8 cellular contexts compared by ENCODE assay signal in the genomic region with DNA sequence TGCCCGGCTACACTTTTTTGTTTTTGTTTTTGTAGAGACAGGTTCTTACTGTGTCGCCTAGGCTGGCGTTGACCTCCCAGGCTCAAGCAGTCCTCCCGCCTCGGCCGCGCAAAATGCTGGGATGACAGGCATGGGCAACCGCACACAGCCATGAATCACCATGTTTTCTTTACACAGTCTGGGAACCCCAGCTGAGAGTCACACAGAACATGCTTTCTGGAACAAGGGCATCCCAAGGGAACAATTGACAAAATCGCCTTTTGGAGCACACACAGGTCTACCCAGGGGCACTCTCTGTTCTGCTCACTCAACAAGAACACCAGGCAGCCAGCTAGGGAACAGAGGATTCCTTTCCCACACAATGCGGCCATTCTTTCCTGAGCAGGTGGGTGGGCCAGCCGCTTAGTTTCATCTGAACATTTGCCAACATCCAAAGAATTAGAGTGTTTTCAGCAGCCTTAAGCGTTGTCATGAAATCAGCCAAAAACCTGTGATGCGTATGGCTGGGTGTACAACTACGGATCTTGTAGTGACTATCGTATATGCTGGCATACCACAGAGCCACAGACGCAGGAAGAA. TPM values are rescaled to one million over a fixed set of nuclear protein-coding genes. Genes with fewer than 3 reads are reported as not detected.
A peak's percentile ranks its signal among the peaks of the same experiment; 100 is the strongest.
DNase-seq lines count a peak whose midpoint lies in the region; ATAC-seq and TF ChIP-seq lines count a peak whose summit lies in the region.

No MANE protein-coding gene starts in this region.

- no peak overlapping the region for H2BK120ac ChIP-seq in trophoblast cell (ENCODE audit: insufficient read depth, low read length, poor library complexity)

- H3K23ac ChIP-seq in trophoblast cell (ENCODE audit: low read length), result no peak overlapping the region

- H3K14ac ChIP-seq in trophoblast cell (ENCODE audit: low read length), result no peak overlapping the region

- no peaks in the 10 kb centered on the region for H3K27me3 ChIP-seq in ACC112 (ENCODE audit: insufficient read depth, low read length)
- no peaks in the 10 kb centered on the region for H3K27me3 ChIP-seq in HUES64 (ENCODE audit: insufficient read depth, low read length)
- no peaks in the 10 kb centered on the region for H3K27me3 ChIP-seq in left lung
- H3K27me3 ChIP-seq in trophoblast cell (ENCODE audit: insufficient read depth, low read length), result no peaks in the 10 kb centered on the region

- H2BK5ac ChIP-seq in trophoblast cell (ENCODE audit: low read depth, low read length, poor library complexity), result no peak overlapping the region

- WGBS in HUES64, result 85% methylated on average over 16 of the region's 16 CpGs
- WGBS in trophoblast cell (ENCODE audit: extremely low coverage, insufficient coverage, insufficient read length), result no CpG with 5 or more reads among the region's 16 CpGs

- H2AFZ ChIP-seq in ACC112 (ENCODE audit: low read length, unreplicated experiment) (no peak overlapping the region), trophoblast cell (ENCODE audit: insufficient read depth, low read length, poor library complexity) (no peak overlapping the region)

- intact Hi-C loops in left lung (cut with DNase I), result no loop called here

- no peak overlapping the region for H3K4me2 ChIP-seq in trophoblast cell (ENCODE audit: low read length)

- H3K4me3 ChIP-seq in ACC112 (ENCODE audit: low read depth, low read length) (peak overlapping the region; percentile 47; the same call in 1 of the 2 replicates), HUES64 (ENCODE audit: low read length) (no peak overlapping the region), left lung (no peak overlapping the region), trophoblast cell (ENCODE audit: low read depth, low read length) (no peak overlapping the region)

- H3K36me3 ChIP-seq in ACC112 (ENCODE audit: insufficient read depth, low read length) (no peaks in the 10 kb centered on the region), HUES64 (ENCODE audit: insufficient read depth, low read length) (no peaks in the 10 kb centered on the region), left lung (no peaks in the 10 kb centered on the region), trophoblast cell (ENCODE audit: control insufficient read depth in 1 of 2, insufficient read depth in 2 of 2, low read length in 2 of 2) (no peaks in the 10 kb centered on the region)

- DNase-seq in brain pericyte (ENCODE audit: low read depth, low spot score), result peak; percentile 26
- DNase-seq in left lung, result no peak
- no peak for DNase-seq in trophoblast cell
- DNase-seq in AML-193 (lab: John Stamatoyannopoulos, UW), result no peak

- no peak overlapping the region for H3K18ac ChIP-seq in trophoblast cell (ENCODE audit: low read length)

- H3K4me1 ChIP-seq in ACC112 (ENCODE audit: control insufficient read depth, insufficient read depth, low read length, unreplicated experiment) (peaks cover 18% of the 10 kb centered on the region), HUES64 (ENCODE audit: insufficient read depth, low read length) (peaks cover 2% of the 10 kb centered on the region), left lung (peaks cover 0 to 4% of the 10 kb centered on the region in 2 donors), trophoblast cell (ENCODE audit: control insufficient read depth in 1 of 2, insufficient read depth in 2 of 2, low read length in 2 of 2) (no peaks in the 10 kb centered on the region)

- no peak overlapping the region for H2BK12ac ChIP-seq in trophoblast cell (ENCODE audit: low read length)

- no peak overlapping the region for H4K91ac ChIP-seq in trophoblast cell (ENCODE audit: low read depth, low read length)

- no peak overlapping the region for H2AK5ac ChIP-seq in trophoblast cell (ENCODE audit: low read length)

- TF ChIP-seq CTCF in left lung (IDR thresholded peaks at IDR 0.05), result no peak

- peak; percentile 47 for ATAC-seq in left lung
- ATAC-seq in GM19324 (IDR thresholded peaks at IDR 0.05; ENCODE audit: low FRiP score, unreplicated experiment), result no peak
- ATAC-seq in GM18861 (IDR thresholded peaks at IDR 0.05; ENCODE audit: unreplicated experiment), result no peak

- no peak overlapping the region for H4K8ac ChIP-seq in trophoblast cell (ENCODE audit: low read depth, low read length)

- H3K27ac ChIP-seq in ACC112 (ENCODE audit: low read depth, low read length), result peak overlapping the region; percentile 51
- H3K27ac ChIP-seq in HUES64 (ENCODE audit: low read depth, low read length), result peak overlapping the region; percentile 55; the same call in 1 of the 2 replicates
- no peak overlapping the region for H3K27ac ChIP-seq in left lung
- H3K27ac ChIP-seq in trophoblast cell (ENCODE audit: low read depth, low read length), result no peak overlapping the region

- H3K9me3 ChIP-seq in HUES64 (ENCODE audit: insufficient read depth, low read depth, low read length), result no peaks in the 10 kb centered on the region
- H3K9me3 ChIP-seq in left lung, result no peaks in the 10 kb centered on the region
- no peaks in the 10 kb centered on the region for H3K9me3 ChIP-seq in trophoblast cell (ENCODE audit: insufficient read depth, low read depth, low read length)

- H3K4ac ChIP-seq in trophoblast cell (ENCODE audit: low read depth, low read length), result no peak overlapping the region

- H3K79me2 ChIP-seq in ACC112 (ENCODE audit: control insufficient read depth, insufficient read depth, low read length, unreplicated experiment) (peaks cover 11% of the 10 kb centered on the region), trophoblast cell (ENCODE audit: control insufficient read depth, insufficient read depth, low read length, poor library complexity) (no peaks in the 10 kb centered on the region)

- H3K9ac ChIP-seq in HUES64 (ENCODE audit: low read depth, low read length) (no peak overlapping the region), trophoblast cell (ENCODE audit: low read length) (no peak overlapping the region)

- no peak overlapping the region for H4K12ac ChIP-seq in trophoblast cell (ENCODE audit: low read depth, low read length)

- no peaks in the 10 kb centered on the region for H3K79me1 ChIP-seq in trophoblast cell (ENCODE audit: low read length)

RNA-seq across cellular contexts. Expression of gene PRKX, which starts 15.7 kb away (rescaled TPM):
- 20.9 TPM for polyA plus RNA-seq in HUES64 (2013, experiment 1 of 2)
- 21.7 TPM for polyA plus RNA-seq in HUES64 (2013, experiment 2 of 2)
- total RNA-seq in left lung, result 10 to 100 TPM; 13.8 to 23.6 TPM
- 12.6 and 13.3 TPM in 2 replicates for polyA plus RNA-seq in trophoblast cell (2013)

Comparison
In these comparisons a context has a peak if more than half of its experiments do, and no peak if none do; other contexts are left out.
1. H3K27ac ChIP-seq: peak in ACC112 (single experiment) and HUES64 (single experiment); none in left lung (0 of 2) and trophoblast cell (single experiment).